1 cellular context compared by ENCODE assay signal in genomic region chr16:30956601-30957455, GRCh38.
A peak's percentile ranks its signal among the peaks of the same experiment; 100 is the strongest.
TF ChIP-seq lines count a peak whose summit lies in the region.

No MANE protein-coding gene starts in this region.

TF ChIP-seq in K562, 482 proteins besides CTCF, POLR2A, EP300 and RAD21 (continued from another document and continues in another):
- peak; percentile 18; the same call in 1 of the 2 replicates for TF ChIP-seq ETV5 (CRISPR knock-in tag; IDR thresholded peaks at IDR 0.05; ENCODE audit: low read depth)
- 0 out of 2 replicates have a peak, but pooled peaks have one; percentile 42 for TF ChIP-seq MEF2D (tag; conservative IDR thresholded peaks at IDR 0.05; ENCODE audit: low read depth)
- TF ChIP-seq, protein P1, sequence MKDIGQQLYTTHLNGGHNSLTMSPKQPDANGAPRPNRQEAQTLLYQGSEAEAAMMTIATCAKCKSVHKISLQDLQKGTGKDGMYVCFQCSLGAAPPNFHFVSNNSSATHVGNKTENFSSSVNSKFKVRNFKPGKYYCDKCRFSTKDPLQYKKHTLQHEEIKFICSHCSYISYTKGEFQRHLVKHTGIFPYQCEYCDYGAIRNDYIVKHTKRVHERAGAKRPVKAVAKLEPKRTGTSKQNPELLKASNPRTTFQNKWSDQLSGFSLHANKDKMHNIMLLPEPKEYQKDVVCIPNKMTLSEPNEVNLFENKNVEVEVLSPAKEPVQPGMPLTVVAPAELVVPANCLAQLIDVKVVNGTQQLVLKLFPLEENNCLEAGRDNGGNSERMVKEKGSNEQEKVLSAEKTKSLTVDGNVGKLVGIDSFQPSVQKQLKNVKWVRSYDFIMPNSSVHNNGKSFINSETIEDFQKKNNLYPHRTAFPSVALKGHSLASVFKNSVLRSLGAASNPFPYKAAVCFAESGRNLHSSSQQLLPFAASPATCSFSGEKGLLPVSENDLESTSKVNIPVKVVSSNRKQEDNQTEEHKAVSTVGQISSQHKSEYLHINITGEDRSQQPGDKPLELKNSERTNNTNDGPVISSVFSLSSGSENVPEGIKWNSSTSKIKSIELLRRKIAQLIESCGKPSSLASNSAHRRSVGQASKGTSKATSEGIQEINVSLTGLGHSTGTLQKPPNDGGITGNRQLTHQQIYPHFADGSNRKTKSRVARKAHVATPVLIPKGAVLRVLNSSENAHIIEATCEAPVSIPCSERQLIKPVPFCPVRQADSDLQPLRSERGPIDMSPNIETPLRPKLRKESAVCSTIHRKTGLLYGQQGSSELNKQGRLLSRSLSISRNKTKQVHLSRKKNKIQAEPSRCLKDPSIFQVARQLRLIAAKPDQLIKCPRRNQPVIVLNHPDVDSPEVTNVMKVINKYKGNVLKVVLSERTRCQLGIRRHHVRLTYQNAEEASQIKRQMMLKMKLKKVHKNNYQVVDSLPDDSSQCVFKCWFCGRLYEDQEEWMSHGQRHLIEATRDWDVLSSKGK (CRISPR knock-in tag; IDR thresholded peaks at IDR 0.05), result peak; percentile 37; the same call in 1 of the 2 replicates
- TF ChIP-seq HEY1 (CRISPR knock-in tag; IDR thresholded peaks at IDR 0.05; ENCODE audit: borderline replicate concordance), result peak; percentile 50; the same call in 1 of the 2 replicates
- peak; percentile 98 for TF ChIP-seq ADNP (tag; IDR thresholded peaks at IDR 0.05)
- TF ChIP-seq ZFP36 (IDR thresholded peaks at IDR 0.05; ENCODE audit: low read depth, low read length, partially characterized antibody), result peak; percentile 14
- TF ChIP-seq BRCA1 (IDR thresholded peaks at IDR 0.05), result no peak
- no peak for TF ChIP-seq BRCA1 (CRISPR knock-in tag; IDR thresholded peaks at IDR 0.05)
- TF ChIP-seq ZNF121 (CRISPR knock-in tag; conservative IDR thresholded peaks at IDR 0.05), result 0 out of 2 replicates have a peak, but pooled peaks have one; percentile 29
- peak; percentile 4 for TF ChIP-seq KDM5B (IDR thresholded peaks at IDR 0.05; ENCODE audit: insufficient replicate concordance, low read depth, low read length)
- 0 out of 2 replicates have a peak, but pooled peaks have one; percentile 52 for TF ChIP-seq TEAD2 (tag; IDR thresholded peaks at IDR 0.05)
- TF ChIP-seq ZKSCAN1 (IDR thresholded peaks at IDR 0.05; ENCODE audit: low read depth, low read length), result peak; percentile 58; the same call in 1 of the 2 replicates
- no peak for TF ChIP-seq ZFP30 (CRISPR knock-in tag; IDR thresholded peaks at IDR 0.05; ENCODE audit: borderline replicate concordance)
- TF ChIP-seq POLR2H (tag; IDR thresholded peaks at IDR 0.05; ENCODE audit: low read depth), result 0 out of 2 replicates have a peak, but pooled peaks have one; percentile 11
- peak; percentile 18; the same call in 1 of the 2 replicates for TF ChIP-seq MAFK (IDR thresholded peaks at IDR 0.05; ENCODE audit: low read length)
- peak; percentile 17 for TF ChIP-seq CCNT2 (IDR thresholded peaks at IDR 0.05; ENCODE audit: borderline replicate concordance, extremely low read depth, insufficient read length, low read depth, low read length)
- no peak for TF ChIP-seq EHMT2 (IDR thresholded peaks at IDR 0.05)
- no peak for TF ChIP-seq ZNF695 (CRISPR knock-in tag; IDR thresholded peaks at IDR 0.05)
- peak; percentile 97; the same call in 1 of the 2 replicates for TF ChIP-seq CBX1 (IDR thresholded peaks at IDR 0.05; ENCODE audit: low read depth)
- peak; percentile 37 for TF ChIP-seq FOSL1 (tag; conservative IDR thresholded peaks at IDR 0.05)
- no peak; the same call in 1 of the 2 replicates for TF ChIP-seq C11orf30 (IDR thresholded peaks at IDR 0.05; ENCODE audit: low read depth)
- TF ChIP-seq TRIM28 (IDR thresholded peaks at IDR 0.05), result peak; percentile 30; the same call in 1 of the 2 replicates
- peak; percentile 25; the same call in 1 of the 2 replicates for TF ChIP-seq BHLHE40 (IDR thresholded peaks at IDR 0.05; ENCODE audit: low read length)
- TF ChIP-seq ATF4 (CRISPR knock-in tag; IDR thresholded peaks at IDR 0.05), result no peak
- TF ChIP-seq ZNF561 (CRISPR knock-in tag; conservative IDR thresholded peaks at IDR 0.05), result no peak; the same call in 1 of the 2 replicates
- TF ChIP-seq NELFE (IDR thresholded peaks at IDR 0.05; ENCODE audit: insufficient read depth, insufficient read length), result no peak
- TF ChIP-seq ZNF644 (tag; IDR thresholded peaks at IDR 0.05; ENCODE audit: low read depth), result no peak
- TF ChIP-seq FOXJ2 (tag; IDR thresholded peaks at IDR 0.05), result no peak
- TF ChIP-seq, protein P2, sequence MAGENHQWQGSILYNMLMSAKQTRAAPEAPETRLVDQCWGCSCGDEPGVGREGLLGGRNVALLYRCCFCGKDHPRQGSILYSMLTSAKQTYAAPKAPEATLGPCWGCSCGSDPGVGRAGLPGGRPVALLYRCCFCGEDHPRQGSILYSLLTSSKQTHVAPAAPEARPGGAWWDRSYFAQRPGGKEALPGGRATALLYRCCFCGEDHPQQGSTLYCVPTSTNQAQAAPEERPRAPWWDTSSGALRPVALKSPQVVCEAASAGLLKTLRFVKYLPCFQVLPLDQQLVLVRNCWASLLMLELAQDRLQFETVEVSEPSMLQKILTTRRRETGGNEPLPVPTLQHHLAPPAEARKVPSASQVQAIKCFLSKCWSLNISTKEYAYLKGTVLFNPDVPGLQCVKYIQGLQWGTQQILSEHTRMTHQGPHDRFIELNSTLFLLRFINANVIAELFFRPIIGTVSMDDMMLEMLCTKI (IDR thresholded peaks at IDR 0.05; ENCODE audit: partially characterized antibody), result no peak
- TF ChIP-seq, protein P3, sequence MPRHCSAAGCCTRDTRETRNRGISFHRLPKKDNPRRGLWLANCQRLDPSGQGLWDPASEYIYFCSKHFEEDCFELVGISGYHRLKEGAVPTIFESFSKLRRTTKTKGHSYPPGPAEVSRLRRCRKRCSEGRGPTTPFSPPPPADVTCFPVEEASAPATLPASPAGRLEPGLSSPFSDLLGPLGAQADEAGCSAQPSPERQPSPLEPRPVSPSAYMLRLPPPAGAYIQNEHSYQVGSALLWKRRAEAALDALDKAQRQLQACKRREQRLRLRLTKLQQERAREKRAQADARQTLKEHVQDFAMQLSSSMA (CRISPR knock-in tag; IDR thresholded peaks at IDR 0.05), result 0 out of 2 replicates have a peak, but pooled peaks have one; percentile 17
- 0 out of 2 replicates have a peak, but pooled peaks have one; percentile 24 for TF ChIP-seq REST (CRISPR knock-in tag; IDR thresholded peaks at IDR 0.05; ENCODE audit: low read depth)
- peak; percentile 80 for TF ChIP-seq MTA3 (IDR thresholded peaks at IDR 0.05; ENCODE audit: borderline replicate concordance)
- no peak; the same call in 1 of the 2 replicates for TF ChIP-seq SP1 (CRISPR knock-in tag; IDR thresholded peaks at IDR 0.05)
- peak; percentile 44; the same call in 1 of the 2 replicates for TF ChIP-seq CC2D1A (IDR thresholded peaks at IDR 0.05)
- TF ChIP-seq RBM25 (IDR thresholded peaks at IDR 0.05; ENCODE audit: low read depth, low read length, severe bottlenecking), result peak; percentile 96
- no peak for TF ChIP-seq ZNF311 (CRISPR knock-in tag; IDR thresholded peaks at IDR 0.05)
- 0 out of 2 replicates have a peak, but pooled peaks have one; percentile 46 for TF ChIP-seq ZBTB17 (CRISPR knock-in tag; IDR thresholded peaks at IDR 0.05)
- no peak; the same call in 1 of the 2 replicates for TF ChIP-seq ELF4 (CRISPR knock-in tag; IDR thresholded peaks at IDR 0.05)
- no peak for TF ChIP-seq FOXA3 (CRISPR knock-in tag; conservative IDR thresholded peaks at IDR 0.05 in 1 of 2, IDR thresholded peaks at IDR 0.05 in 1 of 2)
- peak; percentile 94 for TF ChIP-seq ZNF263 (CRISPR knock-in tag; IDR thresholded peaks at IDR 0.05; ENCODE audit: borderline replicate concordance)
- TF ChIP-seq POLR3A (IDR thresholded peaks at IDR 0.05; ENCODE audit: borderline replicate concordance, extremely low read depth, insufficient read depth, insufficient read length), result no peak
- no peak for TF ChIP-seq SMC3 (conservative IDR thresholded peaks at IDR 0.05; ENCODE audit: insufficient read depth, low read depth, low read length)
- TF ChIP-seq GTF2F1 (IDR thresholded peaks at IDR 0.05; ENCODE audit: low read depth, low read length), result 0 out of 2 replicates have a peak, but pooled peaks have one; percentile 29
- TF ChIP-seq TEAD4 (IDR thresholded peaks at IDR 0.05; ENCODE audit: low read length), result peak; percentile 52; the same call in 1 of the 2 replicates
- no peak for TF ChIP-seq TEAD4 (CRISPR knock-in tag; IDR thresholded peaks at IDR 0.05; ENCODE audit: borderline replicate concordance)
- TF ChIP-seq TCFL5 (CRISPR knock-in tag; conservative IDR thresholded peaks at IDR 0.05), result no peak
- peak; percentile 52 for TF ChIP-seq PRDM10 (IDR thresholded peaks at IDR 0.05; ENCODE audit: partially characterized antibody)
- TF ChIP-seq, protein P4, sequence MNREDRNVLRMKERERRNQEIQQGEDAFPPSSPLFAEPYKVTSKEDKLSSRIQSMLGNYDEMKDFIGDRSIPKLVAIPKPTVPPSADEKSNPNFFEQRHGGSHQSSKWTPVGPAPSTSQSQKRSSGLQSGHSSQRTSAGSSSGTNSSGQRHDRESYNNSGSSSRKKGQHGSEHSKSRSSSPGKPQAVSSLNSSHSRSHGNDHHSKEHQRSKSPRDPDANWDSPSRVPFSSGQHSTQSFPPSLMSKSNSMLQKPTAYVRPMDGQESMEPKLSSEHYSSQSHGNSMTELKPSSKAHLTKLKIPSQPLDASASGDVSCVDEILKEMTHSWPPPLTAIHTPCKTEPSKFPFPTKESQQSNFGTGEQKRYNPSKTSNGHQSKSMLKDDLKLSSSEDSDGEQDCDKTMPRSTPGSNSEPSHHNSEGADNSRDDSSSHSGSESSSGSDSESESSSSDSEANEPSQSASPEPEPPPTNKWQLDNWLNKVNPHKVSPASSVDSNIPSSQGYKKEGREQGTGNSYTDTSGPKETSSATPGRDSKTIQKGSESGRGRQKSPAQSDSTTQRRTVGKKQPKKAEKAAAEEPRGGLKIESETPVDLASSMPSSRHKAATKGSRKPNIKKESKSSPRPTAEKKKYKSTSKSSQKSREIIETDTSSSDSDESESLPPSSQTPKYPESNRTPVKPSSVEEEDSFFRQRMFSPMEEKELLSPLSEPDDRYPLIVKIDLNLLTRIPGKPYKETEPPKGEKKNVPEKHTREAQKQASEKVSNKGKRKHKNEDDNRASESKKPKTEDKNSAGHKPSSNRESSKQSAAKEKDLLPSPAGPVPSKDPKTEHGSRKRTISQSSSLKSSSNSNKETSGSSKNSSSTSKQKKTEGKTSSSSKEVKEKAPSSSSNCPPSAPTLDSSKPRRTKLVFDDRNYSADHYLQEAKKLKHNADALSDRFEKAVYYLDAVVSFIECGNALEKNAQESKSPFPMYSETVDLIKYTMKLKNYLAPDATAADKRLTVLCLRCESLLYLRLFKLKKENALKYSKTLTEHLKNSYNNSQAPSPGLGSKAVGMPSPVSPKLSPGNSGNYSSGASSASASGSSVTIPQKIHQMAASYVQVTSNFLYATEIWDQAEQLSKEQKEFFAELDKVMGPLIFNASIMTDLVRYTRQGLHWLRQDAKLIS (CRISPR knock-in tag; IDR thresholded peaks at IDR 0.05), result peak; percentile 44; the same call in 1 of the 2 replicates
- no peak for TF ChIP-seq ZNF23 (CRISPR knock-in tag; IDR thresholded peaks at IDR 0.05)
- TF ChIP-seq BCL6 (CRISPR knock-in tag; IDR thresholded peaks at IDR 0.05), result no peak
